ENCODE assay signal across 4 cellular contexts in genomic region chr15:58958811-58959210, GRCh38.
"Had no signal": no experiment of that assay in that cellular context is flagged by ENCODE, and none has a peak within 500 bp of the region (broad histone marks: within the 10 kb centered on the region; RNA-seq: fewer than 3 reads in every experiment).

No MANE protein-coding gene starts in this region.

- DNase-seq: IMR-90, KBM-7 had no signal

- H3K27ac ChIP-seq: HL-60 had no signal

- H3K4me3 ChIP-seq: K562 had no signal
